Comparison of ENCODE assay signal across 17 cellular contexts in genomic region chr6:69775941-69776340, GRCh38.
"Had no signal": no experiment of that assay in that cellular context is flagged by ENCODE, and none has a peak within 500 bp of the region (broad histone marks: within the 10 kb centered on the region; RNA-seq: fewer than 3 reads in every experiment).

No MANE protein-coding gene starts in this region.

- H3K36me3 ChIP-seq: sigmoid colon had no signal

- ATAC-seq: foreskin keratinocyte, heart left ventricle, psoas muscle had no signal

- H3K4me3 ChIP-seq: heart left ventricle, psoas muscle, sigmoid colon, skin epidermis, stomach, thoracic aorta had no signal

- H3K9me3 ChIP-seq: heart left ventricle, psoas muscle, sigmoid colon, stomach, thoracic aorta had no signal

- H3K27ac ChIP-seq: foreskin keratinocyte, heart left ventricle, psoas muscle, sigmoid colon, skin epidermis, thoracic aorta had no signal

- DNase-seq: foreskin keratinocyte; heart left ventricle; hippocampal formation; kidney glomerular epithelial cell; mesendoderm; naive B cell; psoas muscle; retina; sigmoid colon; stimulated activated CD4-positive, alpha-beta T cell treated with anti-CD3 and anti-CD28 coated beads, Interleukin-2, amount 100 ng/mL, for 24 hours; stimulated activated CD4-positive, alpha-beta T cell treated with anti-CD3 and anti-CD28 coated beads, Interleukin-4, amount 100 ng/mL, for 4 hours; stimulated activated naive CD4-positive, alpha-beta T cell; stomach; substantia nigra; trophoblast cell had no signal
